27 cellular contexts compared by ENCODE assay signal in genomic region chr6:51394061-51394460, GRCh38.
"Had no signal": no experiment of that assay in that cellular context is flagged by ENCODE, and none has a peak within 500 bp of the region (broad histone marks: within the 10 kb centered on the region; RNA-seq: fewer than 3 reads in every experiment).

No MANE protein-coding gene starts in this region.

- H3K9me3 ChIP-seq: colonic mucosa, esophagus squamous epithelium, gastrocnemius medialis, heart right ventricle, left lung, lower lobe of right lung, mucosa of descending colon had no signal

- H3K36me3 Mint-ChIP-seq: mesothelial cell of epicardium had no signal

- H3K27ac Mint-ChIP-seq: dendritic cell treated with granulocyte-macrophage colony-stimulating factor and Interleukin-4, amounts not matched to agents 40 ng/mL and 50 ng/mL, for 4 days; effector memory CD8-positive, alpha-beta T cell; endodermal cell; mesothelial cell of epicardium had no signal

- H3K4me1 ChIP-seq: colonic mucosa, esophagus squamous epithelium, gastrocnemius medialis, heart right ventricle, left lung, lower lobe of right lung had no signal

- H3K27me3 Mint-ChIP-seq: dendritic cell treated with granulocyte-macrophage colony-stimulating factor and Interleukin-4, amounts not matched to agents 40 ng/mL and 50 ng/mL, for 4 days; effector memory CD8-positive, alpha-beta T cell had no signal

- H3K27me3 ChIP-seq: colonic mucosa, esophagus squamous epithelium, gastrocnemius medialis, heart right ventricle, left lung had no signal

- H3K36me3 ChIP-seq: colonic mucosa, esophagus squamous epithelium, gastrocnemius medialis, heart right ventricle, left lung, lower lobe of right lung had no signal

- H3K4me1 Mint-ChIP-seq: endodermal cell had no signal

- FAIRE-seq: endometrium, islet of Langerhans, keratinocyte had no signal

- H3K9me3 Mint-ChIP-seq: dendritic cell treated with granulocyte-macrophage colony-stimulating factor and Interleukin-4, amounts not matched to agents 40 ng/mL and 50 ng/mL, for 4 days; endodermal cell; mesothelial cell of epicardium had no signal

- ATAC-seq: effector memory CD8-positive, alpha-beta T cell; esophagus mucosa; gastrocnemius medialis; heart right ventricle; left cardiac atrium; left lung; left ventricle myocardium superior; lower lobe of right lung; mucosa of descending colon had no signal

- H3K4me3 ChIP-seq: colonic mucosa, esophagus squamous epithelium, gastrocnemius medialis, heart right ventricle, left lung, lower lobe of right lung, mucosa of descending colon had no signal

- H3K4me3 Mint-ChIP-seq: dendritic cell treated with granulocyte-macrophage colony-stimulating factor and Interleukin-4, amounts not matched to agents 40 ng/mL and 50 ng/mL, for 4 days; effector memory CD8-positive, alpha-beta T cell; endodermal cell; mesothelial cell of epicardium had no signal

- H3K27ac ChIP-seq: colonic mucosa, epithelial cell of prostate, esophagus squamous epithelium, gastrocnemius medialis, heart right ventricle, left lung, lower lobe of right lung had no signal

- DNase-seq: colonic mucosa; cortex of kidney; effector CD8-positive, alpha-beta T cell; effector memory CD8-positive, alpha-beta T cell; endodermal cell; erythroblast; esophagus squamous epithelium; foreskin fibroblast; foreskin melanocyte; gastrocnemius medialis; glutamatergic neuron; head of caudate nucleus; heart right ventricle; hippocampal formation; left cardiac atrium; left lung; left ventricle myocardium superior; lower lobe of right lung; mesenchymal stem cell; mucosa of descending colon had no signal
